Comparison of ENCODE assay signal across 21 cellular contexts in the genomic region with DNA sequence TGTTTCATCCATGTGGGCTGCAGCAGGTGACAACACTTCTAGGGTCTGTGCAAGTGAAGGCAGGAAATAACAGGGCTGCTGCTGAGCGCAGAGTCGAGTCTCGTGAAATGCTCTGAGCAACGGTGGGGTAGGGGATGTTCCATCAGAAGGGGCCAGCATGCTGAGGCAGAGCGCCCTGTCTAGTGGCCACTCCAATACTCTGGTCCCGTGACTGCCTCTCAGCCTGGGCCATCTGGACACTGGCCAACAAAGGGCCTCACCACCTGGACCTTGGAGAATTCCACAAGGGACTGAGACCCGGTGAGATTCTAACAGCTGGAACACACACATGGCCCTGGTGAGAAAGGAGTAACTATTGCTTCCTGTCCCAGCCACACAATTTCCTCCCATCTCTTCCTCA.
DNase-seq lines count a peak whose midpoint lies in the region; ATAC-seq lines count a peak whose summit lies in the region.
"Had no signal": no experiment of that assay in that cellular context is flagged by ENCODE, and none has a peak within 500 bp of the region (broad histone marks: within the 10 kb centered on the region; RNA-seq: fewer than 3 reads in every experiment).

No MANE protein-coding gene starts in this region.

- no peaks in the 10 kb centered on the region for H3K9me3 ChIP-seq in neuronal stem cell (replicated peaks in 1 of 2; ENCODE audit: control insufficient read depth in 2 of 2, insufficient read depth in 1 of 2, low read depth in 1 of 2, low read length in 2 of 2)
- H3K9me3 ChIP-seq: prostate gland, thoracic aorta had no signal

- no peak overlapping the region for H2BK12ac ChIP-seq in neuronal stem cell (ENCODE audit: low read length)

- no peak for ATAC-seq in GM18511 (IDR thresholded peaks at IDR 0.05; ENCODE audit: unreplicated experiment)
- ATAC-seq: activated naive CD4-positive, alpha-beta T cell treated with anti-CD3 and anti-CD28 coated beads, Interleukin-2, amount 50 U/mL, for 72 hours; sciatic nerve had no signal

- no peaks in the 10 kb centered on the region for H3K36me3 ChIP-seq in neuronal stem cell (replicated peaks in 1 of 2; ENCODE audit: control insufficient read depth in 2 of 2, insufficient read depth in 2 of 2, low read length in 2 of 2)
- H3K36me3 ChIP-seq: prostate gland, thoracic aorta had no signal

- no peak overlapping the region for H3K14ac ChIP-seq in neuronal stem cell (ENCODE audit: low read length)

- H3K4me2 ChIP-seq in neuronal stem cell (ENCODE audit: insufficient read depth, low read length, poor library complexity, severe bottlenecking), result no peak overlapping the region
- H3K4me2 ChIP-seq: hepatocyte had no signal

- peak overlapping the region; percentile 15 for H3K23ac ChIP-seq in neuronal stem cell (ENCODE audit: low read depth, low read length, poor library complexity)

- no peak overlapping the region for H2BK120ac ChIP-seq in neuronal stem cell (ENCODE audit: low read depth, low read length)

- H3K27me3 ChIP-seq in neuronal stem cell (ENCODE audit: control insufficient read depth in 3 of 3, insufficient read depth in 3 of 3, low read depth in 1 of 3, low read length in 3 of 3), result no peaks in the 10 kb centered on the region
- H3K27me3 ChIP-seq: hepatocyte had no signal

- peaks cover 13 to 35% of the 10 kb centered on the region in 2 donors for H3K4me1 ChIP-seq in neuronal stem cell (ENCODE audit: control insufficient read depth in 2 of 2, insufficient read depth in 1 of 2, low read depth in 1 of 2, low read length in 2 of 2)
- H3K4me1 ChIP-seq: prostate gland had no signal

- DNase-seq in NCI-H1092 (lab: John Stamatoyannopoulos, UW) (peak; percentile 39), NCI-H345 treated with DMSO at 0.1 percent for 48 hours (lab: John Stamatoyannopoulos, UW; ENCODE audit: unreplicated experiment) (peak; percentile 37), dermis blood vessel endothelial cell (peak; percentile 1), neuronal stem cell (ENCODE audit: low spot score) (no peak), NCI-H2196 (lab: John Stamatoyannopoulos, UW; ENCODE audit: unreplicated experiment) (no peak), ureter (ENCODE audit: low spot score) (no peak), GF-D8 (lab: John Stamatoyannopoulos, UW) (no peak)
- DNase-seq: activated T-cell treated with anti-CD3 and anti-CD28 coated beads for 4 hours; anterior cingulate cortex; EL; endodermal cell; NCI-H2107; NCI-H82; stimulated activated naive CD4-positive, alpha-beta T cell treated with Interleukin-2 at 50 U/mL for 16 hours had no signal

- no peak overlapping the region for H3K27ac ChIP-seq in neuronal stem cell (replicated peaks; ENCODE audit: low read length)
- H3K27ac ChIP-seq: coronary artery, hepatocyte, prostate gland, thoracic aorta had no signal

- H4K91ac ChIP-seq in neuronal stem cell (ENCODE audit: low read depth, low read length, poor library complexity), result no peak overlapping the region

- no peak overlapping the region for H2AK5ac ChIP-seq in neuronal stem cell (ENCODE audit: low read depth, low read length)

- H3K4me3 ChIP-seq in neuronal stem cell (ENCODE audit: low read length in 2 of 2), result no peak overlapping the region
- H3K4me3 ChIP-seq: coronary artery, hepatocyte, prostate gland, thoracic aorta had no signal

- H2AFZ ChIP-seq in neuronal stem cell (ENCODE audit: low read length), result peak overlapping the region; percentile 69
- H2AFZ ChIP-seq: hepatocyte had no signal

- H3K4ac ChIP-seq in neuronal stem cell (ENCODE audit: low read length), result no peak overlapping the region

- no peaks in the 10 kb centered on the region for H3K79me1 ChIP-seq in neuronal stem cell (ENCODE audit: low read depth, low read length)

- no peak overlapping the region for H3K9ac ChIP-seq in neuronal stem cell (ENCODE audit: low read depth, low read length, poor library complexity)

- no peak overlapping the region for H4K8ac ChIP-seq in neuronal stem cell (ENCODE audit: low read depth, low read length)

- H2BK15ac ChIP-seq in neuronal stem cell (ENCODE audit: low read length), result no peak overlapping the region

- peak overlapping the region; percentile 85 for H3K18ac ChIP-seq in neuronal stem cell (ENCODE audit: low read length)

- H2BK5ac ChIP-seq in neuronal stem cell (ENCODE audit: low read length), result no peak overlapping the region

- no CpG with 5 or more reads among the region's 7 CpGs for WGBS in neuronal stem cell (ENCODE audit: extremely low coverage in 2 of 2, insufficient read length in 2 of 2, insufficient replicate concordance in 1 of 2), 2 donors

Comparison
In these comparisons a context has a peak if more than half of its experiments do, and no peak if none do; other contexts are left out.
1. DNase-seq: peak in NCI-H1092 (single experiment), NCI-H345 treated with DMSO at 0.1 percent for 48 hours (single experiment) and dermis blood vessel endothelial cell (single experiment); none in neuronal stem cell (single experiment), NCI-H2196 (single experiment), ureter (single experiment) and GF-D8 (single experiment).